1 cellular context compared by ENCODE assay signal in the genomic region with DNA sequence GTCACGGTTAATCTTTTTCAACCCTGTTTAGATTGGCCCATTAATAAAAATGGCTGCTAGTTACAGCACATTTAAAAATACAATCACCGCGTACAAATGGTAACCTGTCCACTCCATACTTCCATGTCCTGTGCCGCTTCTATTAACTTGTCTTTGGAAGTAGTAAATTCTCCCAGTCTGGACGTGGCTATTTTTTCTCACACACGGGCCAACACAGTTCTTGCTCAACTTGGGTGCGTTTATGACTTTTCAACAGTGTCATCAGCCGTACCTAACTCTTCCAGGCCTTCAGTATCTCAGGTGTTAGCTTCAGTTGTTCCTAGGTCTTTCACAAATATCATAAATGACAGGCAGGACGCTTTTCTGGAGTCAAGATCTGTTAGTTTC.
TF ChIP-seq lines count a peak whose summit lies in the region.

No MANE protein-coding gene starts in this region.

TF ChIP-seq in A549, 52 proteins besides CTCF, POLR2A, EP300 and RAD21 (continued from another document):
- TF ChIP-seq FOSL2 (IDR thresholded peaks at IDR 0.05) (no peak), FOSL2 (CRISPR knock-in tag; IDR thresholded peaks at IDR 0.05) (no peak), JUNB (IDR thresholded peaks at IDR 0.05) (no peak), RCOR1 (IDR thresholded peaks at IDR 0.05; ENCODE audit: low read depth, low read length) (no peak), CHD2 (IDR thresholded peaks at IDR 0.05; ENCODE audit: low read length, partially characterized antibody) (no peak), POLR2AphosphoS2 (conservative IDR thresholded peaks at IDR 0.05; ENCODE audit: low read length) (no peak), ZNF302 (CRISPR knock-in tag; IDR thresholded peaks at IDR 0.05) (no peak), NPAS2 (CRISPR knock-in tag; IDR thresholded peaks at IDR 0.05; ENCODE audit: borderline replicate concordance) (no peak), RFX5 (IDR thresholded peaks at IDR 0.05) (no peak), SMC3 (IDR thresholded peaks at IDR 0.05) (no peak), HOXB5 (CRISPR knock-in tag; IDR thresholded peaks at IDR 0.05) (no peak), BHLHE40 (IDR thresholded peaks at IDR 0.05; ENCODE audit: low read depth, low read length) (no peak), RARB (CRISPR knock-in tag; IDR thresholded peaks at IDR 0.05) (no peak), HMGXB4 (CRISPR knock-in tag; IDR thresholded peaks at IDR 0.05; ENCODE audit: borderline replicate concordance) (no peak)
- TF ChIP-seq, protein P1, sequence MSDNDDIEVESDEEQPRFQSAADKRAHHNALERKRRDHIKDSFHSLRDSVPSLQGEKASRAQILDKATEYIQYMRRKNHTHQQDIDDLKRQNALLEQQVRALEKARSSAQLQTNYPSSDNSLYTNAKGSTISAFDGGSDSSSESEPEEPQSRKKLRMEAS (IDR thresholded peaks at IDR 0.05): no peak
- TF ChIP-seq, protein P2, sequence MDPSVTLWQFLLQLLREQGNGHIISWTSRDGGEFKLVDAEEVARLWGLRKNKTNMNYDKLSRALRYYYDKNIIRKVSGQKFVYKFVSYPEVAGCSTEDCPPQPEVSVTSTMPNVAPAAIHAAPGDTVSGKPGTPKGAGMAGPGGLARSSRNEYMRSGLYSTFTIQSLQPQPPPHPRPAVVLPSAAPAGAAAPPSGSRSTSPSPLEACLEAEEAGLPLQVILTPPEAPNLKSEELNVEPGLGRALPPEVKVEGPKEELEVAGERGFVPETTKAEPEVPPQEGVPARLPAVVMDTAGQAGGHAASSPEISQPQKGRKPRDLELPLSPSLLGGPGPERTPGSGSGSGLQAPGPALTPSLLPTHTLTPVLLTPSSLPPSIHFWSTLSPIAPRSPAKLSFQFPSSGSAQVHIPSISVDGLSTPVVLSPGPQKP (IDR thresholded peaks at IDR 0.05; ENCODE audit: low read depth, low read length): no peak
TF ChIP-seq in A549: peak in this region for 0.
